In the genomic region with DNA sequence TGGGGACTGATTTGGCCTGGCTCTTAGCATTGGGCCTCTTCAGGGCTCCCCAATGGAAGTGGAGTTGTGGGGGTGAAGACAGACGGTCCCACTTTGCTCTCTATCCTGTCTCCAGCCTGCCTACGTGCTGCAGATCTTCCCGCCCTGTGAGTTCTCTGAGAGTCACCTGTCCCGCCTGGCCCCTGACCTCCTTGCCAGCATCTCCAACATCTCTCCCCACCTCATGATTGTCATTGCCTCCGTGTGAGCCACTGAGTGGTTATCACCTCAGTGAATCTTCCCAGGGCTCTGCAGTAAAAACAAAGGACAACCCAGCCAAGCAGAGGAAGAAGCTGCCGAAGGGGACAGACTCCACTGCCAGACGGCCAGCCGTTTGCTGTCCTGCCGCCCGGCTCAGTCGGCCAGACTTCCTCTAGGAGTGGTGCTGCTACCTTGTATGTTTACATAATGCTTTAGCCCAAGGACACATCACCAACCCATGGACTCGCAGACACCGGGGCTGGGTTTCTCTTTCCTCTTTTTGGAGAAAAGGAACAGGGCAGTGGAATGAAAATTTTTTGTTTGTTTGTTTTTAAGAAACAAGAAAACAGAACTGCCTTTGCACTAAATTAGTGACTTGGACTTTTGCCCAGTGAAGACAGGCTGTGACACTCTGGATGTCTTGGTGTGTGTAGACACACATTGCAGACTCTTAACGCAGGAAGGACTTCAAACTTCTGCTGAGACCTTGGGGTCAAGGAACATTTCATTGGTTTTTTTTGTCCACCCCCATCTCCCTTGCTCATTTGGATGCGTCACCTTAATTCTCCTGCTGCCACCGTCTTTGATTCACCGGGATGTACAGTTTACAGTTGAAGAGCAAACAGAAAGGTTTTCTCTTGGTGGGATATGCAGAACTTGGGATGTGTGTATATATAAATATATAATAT, we compare ENCODE assay signal across 10 cellular contexts. TPM values are rescaled to one million over a fixed set of nuclear protein-coding genes. Genes with fewer than 3 reads are reported as not detected.
DNase-seq lines count a peak whose midpoint lies in the region; ATAC-seq and TF ChIP-seq lines count a peak whose summit lies in the region.
"Had no signal": no experiment of that assay in that cellular context is flagged by ENCODE, and none has a peak within 500 bp of the region (broad histone marks: within the 10 kb centered on the region; RNA-seq: fewer than 3 reads in every experiment).

No MANE protein-coding gene starts in this region.

- H3K9me3 ChIP-seq in breast epithelium (no peaks in the 10 kb centered on the region), liver (ENCODE audit: control insufficient read depth in 4 of 4, low read length in 3 of 4) (no peaks in the 10 kb centered on the region), upper lobe of left lung (no peaks in the 10 kb centered on the region)

- H3K27ac Mint-ChIP-seq in activated naive CD4-positive, alpha-beta T cell treated with anti-CD3 and anti-CD28 coated beads for 36 hours = peak overlapping the region; percentile 54
- no peak overlapping the region for H3K27ac Mint-ChIP-seq in T-cell
- H3K27ac Mint-ChIP-seq: CD8-positive, alpha-beta T cell had no signal

- H3K4me1 Mint-ChIP-seq in activated naive CD4-positive, alpha-beta T cell treated with anti-CD3 and anti-CD28 coated beads for 36 hours (ENCODE audit: low read depth) = no peaks in the 10 kb centered on the region
- no peaks in the 10 kb centered on the region for H3K4me1 Mint-ChIP-seq in T-cell

- CTCF ChIA-PET in activated naive CD4-positive, alpha-beta T cell treated with anti-CD3 and anti-CD28 coated beads for 36 hours (lab: Charles Lee) = no interaction called here
- CTCF ChIA-PET in GM10248 (lab: Yijun Ruan, JAX) (no interaction called here), T-cell (lab: Charles Lee) (no interaction called here)

- no peak for TF ChIP-seq POLR2A in breast epithelium (IDR thresholded peaks at IDR 0.05)
- TF ChIP-seq POLR2A in upper lobe of left lung (IDR thresholded peaks at IDR 0.05) = no peak

- TF ChIP-seq CTCF in breast epithelium (IDR thresholded peaks at IDR 0.05) = no peak
- no peak for TF ChIP-seq CTCF in liver (IDR thresholded peaks at IDR 0.05; ENCODE audit: low read depth, low read length, missing input control)
- no peak for TF ChIP-seq CTCF in upper lobe of left lung (IDR thresholded peaks at IDR 0.05)
- TF ChIP-seq CTCF in GM10248 (IDR thresholded peaks at IDR 0.05; ENCODE audit: control extremely low read depth, extremely low read depth, low read depth, missing control alignments) = no peak

- no peaks in the 10 kb centered on the region for H3K9me3 Mint-ChIP-seq in activated naive CD4-positive, alpha-beta T cell treated with anti-CD3 and anti-CD28 coated beads for 36 hours
- H3K9me3 Mint-ChIP-seq in T-cell = no peaks in the 10 kb centered on the region
- H3K9me3 Mint-ChIP-seq: CD8-positive, alpha-beta T cell had no signal

- H3K4me1 ChIP-seq in breast epithelium (peaks cover 0 to 7% of the 10 kb centered on the region in 2 donors), liver (ENCODE audit: control insufficient read depth in 4 of 4, insufficient read depth in 4 of 4, low read length in 3 of 4) (peaks cover 0 to 17% (median 6%) of the 10 kb centered on the region in 4 donors), upper lobe of left lung (peaks cover 17 to 27% (median 19%) of the 10 kb centered on the region in 4 donors)

- no peak overlapping the region for H3K9ac ChIP-seq in liver (ENCODE audit: low read depth in 1 of 2, low read length in 2 of 2)

- H3K36me3 ChIP-seq in breast epithelium (peaks cover 4% of the 10 kb centered on the region), liver (ENCODE audit: control insufficient read depth in 4 of 4, insufficient read depth in 3 of 4, low read depth in 1 of 4, low read length in 3 of 4) (peaks cover 24 to 73% (median 44%) of the 10 kb centered on the region in 4 donors), upper lobe of left lung (peaks cover 34 to 98% (median 83%) of the 10 kb centered on the region in 4 donors)

- H3K27me3 ChIP-seq in breast epithelium = no peaks in the 10 kb centered on the region
- no peaks in the 10 kb centered on the region for H3K27me3 ChIP-seq in liver (ENCODE audit: control insufficient read depth in 4 of 4, insufficient read depth in 4 of 4, low read length in 3 of 4)
- no peaks in the 10 kb centered on the region for H3K27me3 ChIP-seq in upper lobe of left lung

- POLR2A ChIA-PET in GM10248 (lab: Yijun Ruan, JAX) (no interaction called here), T-cell (lab: Charles Lee) (no interaction called here)

- peaks cover 26% of the 10 kb centered on the region for H3K36me3 Mint-ChIP-seq in activated naive CD4-positive, alpha-beta T cell treated with anti-CD3 and anti-CD28 coated beads for 36 hours (ENCODE audit: low read depth)
- peaks cover 37% of the 10 kb centered on the region for H3K36me3 Mint-ChIP-seq in T-cell

- 47% methylated on average over 17 of the region's 17 CpGs for WGBS in liver
- WGBS in upper lobe of left lung, 2 donors = 53 to 61% methylated on average over 17 of the region's 17 CpGs

- intact Hi-C loops in activated naive CD4-positive, alpha-beta T cell treated with anti-CD3 and anti-CD28 coated beads for 36 hours (cut with micrococcal nuclease) = no loop called here
- intact Hi-C loops in breast epithelium (cut with DNase I; ENCODE audit: low total_unique reads) = no loop called here

- no peak overlapping the region for H3K4me3 Mint-ChIP-seq in activated naive CD4-positive, alpha-beta T cell treated with anti-CD3 and anti-CD28 coated beads for 36 hours
- H3K4me3 Mint-ChIP-seq in T-cell = no peak overlapping the region
- H3K4me3 Mint-ChIP-seq: CD8-positive, alpha-beta T cell had no signal

- no peaks in the 10 kb centered on the region for H3K27me3 Mint-ChIP-seq in activated naive CD4-positive, alpha-beta T cell treated with anti-CD3 and anti-CD28 coated beads for 36 hours (ENCODE audit: low read depth)
- no peaks in the 10 kb centered on the region for H3K27me3 Mint-ChIP-seq in T-cell

- H3K4me3 ChIP-seq in breast epithelium (no peak overlapping the region), liver (ENCODE audit: low read depth in 1 of 3, low read length in 3 of 3) (no peak overlapping the region), upper lobe of left lung (no peak overlapping the region)

- peak in 1 of 2 donors; percentile 19 for TF ChIP-seq RAD21 in liver (IDR thresholded peaks at IDR 0.05)

- H3K27ac ChIP-seq in breast epithelium = peak overlapping the region; percentile 34 to 62
- peak overlapping the region in 1 of 2 donors; percentile 16 for H3K27ac ChIP-seq in liver (ENCODE audit: low read depth in 1 of 2, low read length in 2 of 2)
- H3K27ac ChIP-seq in upper lobe of left lung = peak overlapping the region; percentile 27 to 77 (median 64)

- ATAC-seq in upper lobe of left lung (ENCODE audit: low FRiP score in 2 of 2) (no peak), T-cell (replicated peaks in 1 of 4) (no peak), GM21723 (IDR thresholded peaks at IDR 0.05; ENCODE audit: unreplicated experiment) (no peak)
- ATAC-seq: CD8-positive, alpha-beta T cell had no signal

- peak; percentile 2 for DNase-seq in activated naive CD4-positive, alpha-beta T cell treated with anti-CD3 and anti-CD28 coated beads for 36 hours
- no peak for DNase-seq in activated naive CD4-positive, alpha-beta T cell treated with anti-CD3 and anti-CD28 coated beads, Interleukin-2, amount 50 U/mL, for 16 hours
- DNase-seq in breast epithelium (ENCODE audit: low spot score in 2 of 2) = peak in 1 of 2 donors; percentile 80
- peak in 1 of 2 donors; percentile 66 for DNase-seq in upper lobe of left lung
- no peak for DNase-seq in GM10248 (ENCODE audit: extremely low spot score)
- DNase-seq in T-cell = no peak
- DNase-seq: central memory CD4-positive, alpha-beta T cell had no signal

- no peak for TF ChIP-seq EP300 in upper lobe of left lung (IDR thresholded peaks at IDR 0.05)

TF ChIP-seq in liver, 16 proteins besides CTCF, POLR2A, EP300 and RAD21 (continues in another document):
- TF ChIP-seq, protein P1, sequence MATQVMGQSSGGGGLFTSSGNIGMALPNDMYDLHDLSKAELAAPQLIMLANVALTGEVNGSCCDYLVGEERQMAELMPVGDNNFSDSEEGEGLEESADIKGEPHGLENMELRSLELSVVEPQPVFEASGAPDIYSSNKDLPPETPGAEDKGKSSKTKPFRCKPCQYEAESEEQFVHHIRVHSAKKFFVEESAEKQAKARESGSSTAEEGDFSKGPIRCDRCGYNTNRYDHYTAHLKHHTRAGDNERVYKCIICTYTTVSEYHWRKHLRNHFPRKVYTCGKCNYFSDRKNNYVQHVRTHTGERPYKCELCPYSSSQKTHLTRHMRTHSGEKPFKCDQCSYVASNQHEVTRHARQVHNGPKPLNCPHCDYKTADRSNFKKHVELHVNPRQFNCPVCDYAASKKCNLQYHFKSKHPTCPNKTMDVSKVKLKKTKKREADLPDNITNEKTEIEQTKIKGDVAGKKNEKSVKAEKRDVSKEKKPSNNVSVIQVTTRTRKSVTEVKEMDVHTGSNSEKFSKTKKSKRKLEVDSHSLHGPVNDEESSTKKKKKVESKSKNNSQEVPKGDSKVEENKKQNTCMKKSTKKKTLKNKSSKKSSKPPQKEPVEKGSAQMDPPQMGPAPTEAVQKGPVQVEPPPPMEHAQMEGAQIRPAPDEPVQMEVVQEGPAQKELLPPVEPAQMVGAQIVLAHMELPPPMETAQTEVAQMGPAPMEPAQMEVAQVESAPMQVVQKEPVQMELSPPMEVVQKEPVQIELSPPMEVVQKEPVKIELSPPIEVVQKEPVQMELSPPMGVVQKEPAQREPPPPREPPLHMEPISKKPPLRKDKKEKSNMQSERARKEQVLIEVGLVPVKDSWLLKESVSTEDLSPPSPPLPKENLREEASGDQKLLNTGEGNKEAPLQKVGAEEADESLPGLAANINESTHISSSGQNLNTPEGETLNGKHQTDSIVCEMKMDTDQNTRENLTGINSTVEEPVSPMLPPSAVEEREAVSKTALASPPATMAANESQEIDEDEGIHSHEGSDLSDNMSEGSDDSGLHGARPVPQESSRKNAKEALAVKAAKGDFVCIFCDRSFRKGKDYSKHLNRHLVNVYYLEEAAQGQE (IDR thresholded peaks at IDR 0.05) = no peak
- no peak for TF ChIP-seq SP1 (IDR thresholded peaks at IDR 0.05)
- peak; percentile 24 for TF ChIP-seq FOXA2 (IDR thresholded peaks at IDR 0.05)
- no peak for TF ChIP-seq EGR1 (IDR thresholded peaks at IDR 0.05; ENCODE audit: low read depth in 2 of 2)
- no peak for TF ChIP-seq MAX (IDR thresholded peaks at IDR 0.05)
- no peak for TF ChIP-seq TAF1 (conservative IDR thresholded peaks at IDR 0.05)
- no peak for TF ChIP-seq RXRA (IDR thresholded peaks at IDR 0.05)

RNA-seq across cellular contexts. Expression of gene ZBTB17, which starts 36.5 kb away (rescaled TPM):
- 10 to 100 TPM; 34.8 to 37.5 TPM for total RNA-seq in activated naive CD4-positive, alpha-beta T cell treated with anti-CD3 and anti-CD28 coated beads for 36 hours
- total RNA-seq in breast epithelium (10 to 100 TPM; 21.9 to 40.3 (median 38.5) TPM), liver (10 to 100 TPM; 10.4 to 15.1 TPM), upper lobe of left lung (10 to 100 TPM; 34.1 to 94.2 (median 42.9) TPM), T-cell (10 to 100 TPM; 66.6 to 82.6 (median 78.3) TPM)
- 1 to 10 TPM; 8.9 to 9.4 TPM for polyA plus RNA-seq in liver
